Comparison of ENCODE assay signal across 9 cellular contexts in the genomic region with DNA sequence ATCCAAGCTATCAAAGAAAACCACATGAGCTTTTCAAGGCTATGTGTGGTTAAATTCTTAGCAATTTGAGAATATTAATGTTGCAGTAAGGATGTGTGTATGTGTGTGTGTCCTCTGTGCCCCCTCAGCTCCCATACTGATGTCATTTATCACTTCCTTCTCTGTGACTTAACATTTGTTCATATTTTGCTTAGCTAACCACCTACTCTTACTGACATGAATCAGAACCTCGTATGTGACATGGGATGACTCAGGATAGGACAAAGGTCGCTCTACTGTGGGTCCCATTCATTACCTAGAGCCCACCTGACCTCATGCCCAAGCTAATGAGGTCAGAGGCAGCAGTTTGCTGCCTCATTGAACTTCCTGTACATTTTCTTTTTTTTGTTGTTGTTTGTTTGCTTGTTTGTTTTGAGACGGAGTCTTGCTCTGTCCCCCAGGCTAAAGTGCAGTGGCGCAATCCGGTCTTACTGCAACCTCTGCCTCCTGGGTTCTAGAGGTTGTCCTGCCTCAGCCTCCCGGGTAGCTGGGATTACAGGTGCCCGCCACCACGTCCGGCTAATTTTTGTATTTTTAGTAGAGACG. TPM values are rescaled to one million over a fixed set of nuclear protein-coding genes. Genes with fewer than 3 reads are reported as not detected.
DNase-seq lines count a peak whose midpoint lies in the region; ATAC-seq and TF ChIP-seq lines count a peak whose summit lies in the region.
"Had no signal": no experiment of that assay in that cellular context is flagged by ENCODE, and none has a peak within 500 bp of the region (broad histone marks: within the 10 kb centered on the region; RNA-seq: fewer than 3 reads in every experiment).

No MANE protein-coding gene starts in this region.

- no peak for TF ChIP-seq RAD21 in IMR-90 (IDR thresholded peaks at IDR 0.05; ENCODE audit: low read length)

- no peak overlapping the region for H3K27ac Mint-ChIP-seq in activated CD4-positive, alpha-beta T cell treated with anti-CD3 and anti-CD28 coated beads for 36 hours
- no peak overlapping the region for H3K27ac Mint-ChIP-seq in stimulated activated effector memory CD8-positive, alpha-beta T cell treated with anti-CD3 and anti-CD28 coated beads, Interleukin-12 subunit alpha, Interleukin-12 subunit beta, amount 100 ng/mL, for 72 hours

- H3K27ac ChIP-seq in IMR-90 (ENCODE audit: insufficient read depth, low read length), result no peak overlapping the region

- peaks cover 19% of the 10 kb centered on the region for H3K27me3 Mint-ChIP-seq in activated CD4-positive, alpha-beta T cell treated with anti-CD3 and anti-CD28 coated beads for 36 hours

- H3K4me3 ChIP-seq in IMR-90 (ENCODE audit: insufficient read depth, low read depth, low read length), result no peak overlapping the region

- H3K9me3 ChIP-seq in IMR-90 (ENCODE audit: control insufficient read depth, insufficient read depth, low read length), result no peaks in the 10 kb centered on the region

- H3K36me3 ChIP-seq in IMR-90 (ENCODE audit: control insufficient read depth, insufficient read depth, low read length), result no peaks in the 10 kb centered on the region

- CTCF ChIA-PET in activated CD4-positive, alpha-beta T cell treated with anti-CD3 and anti-CD28 coated beads for 36 hours (lab: Charles Lee), result interaction anchor here (0.6 to 4.4 kb wide), 29 partner anchors 9 to 264 kb away, joined by 3 to 29 read pairs (median 4); partner anchors contain the start of gene ACSL3
- CTCF ChIA-PET in IMR-90 (lab: Yijun Ruan, JAX), result interaction anchor here (0.6 to 2.9 kb wide), 10 partner anchors 14 to 1242 kb away, joined by 3 to 18 read pairs (median 6); partner anchors contain the start of gene ACSL3

- peak overlapping the region; percentile 40; the same call in 1 of the 2 replicates for H3K14ac ChIP-seq in IMR-90 (replicated peaks; ENCODE audit: low read depth, low read length)

- H2BK120ac ChIP-seq in IMR-90 (ENCODE audit: low read depth, low read length), result peak overlapping the region; percentile 33; the same call in 1 of the 2 replicates

- H3K79me1 ChIP-seq in IMR-90 (ENCODE audit: low read depth in 1 of 2, low read length in 2 of 2), result no peaks in the 10 kb centered on the region

- peak overlapping the region; percentile 58; the same call in 1 of the 2 replicates for H4K5ac ChIP-seq in IMR-90 (ENCODE audit: low read depth, low read length)

- TF ChIP-seq CTCF in IMR-90 (conservative IDR thresholded peaks at IDR 0.05; ENCODE audit: low read depth, low read length), result no peak

- peaks cover 11% of the 10 kb centered on the region for H3K4me1 ChIP-seq in IMR-90 (ENCODE audit: control insufficient read depth, insufficient read depth, low read length)

- H3K9me1 ChIP-seq in IMR-90 (ENCODE audit: insufficient read depth, low read length), result peaks cover 6% of the 10 kb centered on the region; the same call in 1 of the 2 replicates

- no peaks in the 10 kb centered on the region for H3K9me3 Mint-ChIP-seq in activated CD4-positive, alpha-beta T cell treated with anti-CD3 and anti-CD28 coated beads for 36 hours (ENCODE audit: low read depth)
- no peaks in the 10 kb centered on the region for H3K9me3 Mint-ChIP-seq in stimulated activated effector memory CD8-positive, alpha-beta T cell treated with anti-CD3 and anti-CD28 coated beads, Interleukin-12 subunit alpha, Interleukin-12 subunit beta, amount 100 ng/mL, for 72 hours
- H3K9me3 Mint-ChIP-seq: naive thymus-derived CD8-positive, alpha-beta T cell had no signal

- POLR2A ChIA-PET in activated CD4-positive, alpha-beta T cell treated with anti-CD3 and anti-CD28 coated beads for 36 hours (lab: Charles Lee), result interaction anchor here (0.6 to 1.2 kb wide), 3 partner anchors 51 to 1143 kb away, joined by 3 to 5 read pairs (median 3); no protein-coding TSS in a partner anchor
- POLR2A ChIA-PET in IMR-90 (lab: Charles Lee; ENCODE audit: unreplicated experiment), result no interaction called here

- no peak for TF ChIP-seq POLR2A in IMR-90 (IDR thresholded peaks at IDR 0.05; ENCODE audit: low read depth, low read length)

- no peak overlapping the region for H3K9ac ChIP-seq in IMR-90 (ENCODE audit: low read depth, low read length)

- 0 out of 4 replicates have a peak overlapping the region, but pooled peaks of 1 of the 2 experiments have one; percentile 27 for H4K8ac ChIP-seq in IMR-90 (ENCODE audit: low read depth in 2 of 2, low read length in 2 of 2)

- ATAC-seq in activated CD4-positive, alpha-beta T cell treated with anti-CD3 and anti-CD28 coated beads for 36 hours, result peak; percentile 90
- ATAC-seq in IMR-90 (ENCODE audit: low read depth) (no peak), HG03439 (IDR thresholded peaks at IDR 0.05; ENCODE audit: unreplicated experiment) (no peak)
- peak; percentile 97 for ATAC-seq in stimulated activated effector memory CD8-positive, alpha-beta T cell treated with anti-CD3 and anti-CD28 coated beads, Interleukin-12 subunit alpha, Interleukin-12 subunit beta, amount 100 ng/mL, for 72 hours

- H2BK20ac ChIP-seq in IMR-90 (ENCODE audit: low read depth, low read length), result no peak overlapping the region; the same call in 1 of the 2 replicates

- H3K4me1 Mint-ChIP-seq in activated CD4-positive, alpha-beta T cell treated with anti-CD3 and anti-CD28 coated beads for 36 hours, result peaks cover 12% of the 10 kb centered on the region
- peaks cover 14% of the 10 kb centered on the region for H3K4me1 Mint-ChIP-seq in stimulated activated effector memory CD8-positive, alpha-beta T cell treated with anti-CD3 and anti-CD28 coated beads, Interleukin-12 subunit alpha, Interleukin-12 subunit beta, amount 100 ng/mL, for 72 hours

- H3K36me3 Mint-ChIP-seq in activated CD4-positive, alpha-beta T cell treated with anti-CD3 and anti-CD28 coated beads for 36 hours (ENCODE audit: low read depth), result no peaks in the 10 kb centered on the region
- no peaks in the 10 kb centered on the region for H3K36me3 Mint-ChIP-seq in stimulated activated effector memory CD8-positive, alpha-beta T cell treated with anti-CD3 and anti-CD28 coated beads, Interleukin-12 subunit alpha, Interleukin-12 subunit beta, amount 100 ng/mL, for 72 hours
- H3K36me3 Mint-ChIP-seq: naive thymus-derived CD8-positive, alpha-beta T cell had no signal

- H2AK5ac ChIP-seq in IMR-90 (ENCODE audit: low read depth, low read length), result peak overlapping the region; percentile 61

- WGBS in IMR-90 (ENCODE audit: extremely low coverage in 2 of 2, insufficient read length in 1 of 2), 2 experiments, result 70% methylated on average over 2 of the region's 10 CpGs; no CpG with 5 or more reads in 1 of the 2 experiments

- no peak overlapping the region for H2AK9ac ChIP-seq in IMR-90 (replicated peaks; ENCODE audit: low read depth, low read length, poor library complexity)

- peak overlapping the region; percentile 32; the same call in 1 of the 2 replicates for H3K4ac ChIP-seq in IMR-90 (ENCODE audit: low read depth, low read length)

- no peak overlapping the region for H4K91ac ChIP-seq in IMR-90 (ENCODE audit: insufficient read depth, low read depth, low read length)

- H4K20me1 ChIP-seq in IMR-90 (ENCODE audit: insufficient read depth, low read length), result no peaks in the 10 kb centered on the region

- in situ Hi-C loops in IMR-90 (cut with MboI; ENCODE audit: low sequenced_read_pairs) (loop anchor here (5.0 kb wide), 1 partner anchor 155 kb away; the partner anchor contains the start of gene ACSL3), KBM-7 (cut with MboI; ENCODE audit: low pct_unique_long_range_greater_than_20kb, low sequenced_read_pairs) (no loop called here)

- no peaks in the 10 kb centered on the region for H3K27me3 ChIP-seq in IMR-90 (ENCODE audit: control insufficient read depth, insufficient read depth, low read length)

- dilution Hi-C loops in IMR-90 (cut with HindIII; ENCODE audit: low sequenced_read_pairs, unreplicated experiment), result no loop called here

- H2AFZ ChIP-seq in IMR-90 (replicated peaks; ENCODE audit: low read length, poor library complexity), result peak overlapping the region; percentile 19

- DNase-seq in activated CD4-positive, alpha-beta T cell treated with anti-CD3 and anti-CD28 coated beads for 36 hours, result peak; percentile 56
- DNase-seq in activated CD4-positive, alpha-beta T cell treated with anti-CD3 and anti-CD28 coated beads for 1 hour, result no peak
- peak; percentile 87 for DNase-seq in IMR-90
- DNase-seq in dermis blood vessel endothelial cell, result peak; percentile 39
- no peak for DNase-seq in stimulated activated effector memory CD8-positive, alpha-beta T cell treated with anti-CD3 and anti-CD28 coated beads, Interleukin-12 subunit alpha, Interleukin-12 subunit beta, amount 100 ng/mL, for 72 hours (ENCODE audit: low spot score in 2 of 2)
- no peak for DNase-seq in KBM-7
- DNase-seq in cerebellar cortex (ENCODE audit: low spot score), result no peak

- no peak overlapping the region for H3K4me3 Mint-ChIP-seq in activated CD4-positive, alpha-beta T cell treated with anti-CD3 and anti-CD28 coated beads for 36 hours
- H3K4me3 Mint-ChIP-seq in stimulated activated effector memory CD8-positive, alpha-beta T cell treated with anti-CD3 and anti-CD28 coated beads, Interleukin-12 subunit alpha, Interleukin-12 subunit beta, amount 100 ng/mL, for 72 hours, result no peak overlapping the region
- H3K4me3 Mint-ChIP-seq: naive thymus-derived CD8-positive, alpha-beta T cell had no signal

- 0 out of 3 replicates have a peak overlapping the region, but pooled peaks have one; percentile 29 for H2BK15ac ChIP-seq in IMR-90 (ENCODE audit: low read depth, low read length)

- H3K4me2 ChIP-seq in IMR-90 (ENCODE audit: low read depth, low read length), result no peak overlapping the region

- BruUV-seq in IMR-90 (replicated peaks; lab: Mats Ljungman, UMichigan), result no TSS peak

- H2BK5ac ChIP-seq in IMR-90 (ENCODE audit: low read depth, low read length, poor library complexity, severe bottlenecking), result peak overlapping the region; percentile 33

- no peak overlapping the region for H3K56ac ChIP-seq in IMR-90 (ENCODE audit: extremely low read depth, insufficient read depth, low read length)

- intact Hi-C loops in activated CD4-positive, alpha-beta T cell treated with anti-CD3 and anti-CD28 coated beads for 36 hours (cut with DNase I, micrococcal nuclease), result loop anchor here (1.0 to 5.0 kb wide), 5 partner anchors 80 to 232 kb away; partner anchors contain the start of gene ACSL3 (in 1 of the 2)
- intact Hi-C loops in IMR-90 (cut with micrococcal nuclease), result loop anchor here (1.0 to 5.0 kb wide), 5 partner anchors 90 to 250 kb away; no protein-coding TSS in a partner anchor

- peak overlapping the region; percentile 2; the same call in 1 of the 2 replicates for H3K23ac ChIP-seq in IMR-90 (ENCODE audit: low read depth, low read length)

- peak overlapping the region; percentile 54; the same call in 1 of the 2 replicates for H3K18ac ChIP-seq in IMR-90 (ENCODE audit: low read depth, low read length)

RNA-seq across cellular contexts. Expression of gene MOGAT1, which starts 36.3 kb away (rescaled TPM):
- not detected for total RNA-seq in activated CD4-positive, alpha-beta T cell treated with anti-CD3 and anti-CD28 coated beads for 36 hours
- total RNA-seq in IMR-90 (2012; rRNA removed) (not detected in 2 replicates), dermis blood vessel endothelial cell (not detected in 2 replicates)
- polyA plus RNA-seq in IMR-90 (2012; rRNA removed), result not detected in 2 replicates
- not detected in 2 replicates for polyA plus RNA-seq in IMR-90 (2012; cell fraction: cytosol; rRNA removed)
- not detected in 2 replicates for polyA plus RNA-seq in IMR-90 (2012; cell fraction: nucleus; rRNA removed; ENCODE audit: low replicate concordance)
- total RNA-seq: naive thymus-derived CD8-positive, alpha-beta T cell had no signal
- polyA plus RNA-seq: naive thymus-derived CD8-positive, alpha-beta T cell had no signal

RNA-seq across cellular contexts. Expression of gene FARSB, which starts 51.9 kb away (rescaled TPM):
- 10 to 100 TPM; 56.3 to 58.5 TPM for total RNA-seq in activated CD4-positive, alpha-beta T cell treated with anti-CD3 and anti-CD28 coated beads for 36 hours
- 21.1 and 27.2 TPM in 2 replicates for total RNA-seq in IMR-90 (2012; rRNA removed)
- polyA plus RNA-seq in IMR-90 (2012; rRNA removed), result 26.9 and 32.5 TPM in 2 replicates
- polyA plus RNA-seq in IMR-90 (2012; cell fraction: cytosol; rRNA removed), result 5.0 and 8.7 TPM in 2 replicates
- 2.2 and 15.2 TPM in 2 replicates for polyA plus RNA-seq in IMR-90 (2012; cell fraction: nucleus; rRNA removed; ENCODE audit: low replicate concordance)
- total RNA-seq in dermis blood vessel endothelial cell, result 5.4 and 14.1 TPM in 2 replicates

Comparison
In these comparisons a context has a peak if more than half of its experiments do, and no peak if none do; other contexts are left out.
1. DNase-seq: peak in activated CD4-positive, alpha-beta T cell treated with anti-CD3 and anti-CD28 coated beads for 36 hours (single experiment), IMR-90 (single experiment) and dermis blood vessel endothelial cell (single experiment); none in activated CD4-positive, alpha-beta T cell treated with anti-CD3 and anti-CD28 coated beads for 1 hour (single experiment), stimulated activated effector memory CD8-positive, alpha-beta T cell treated with anti-CD3 and anti-CD28 coated beads, Interleukin-12 subunit alpha, Interleukin-12 subunit beta, amount 100 ng/mL, for 72 hours (0 of 2), KBM-7 (single experiment) and cerebellar cortex (single experiment).
2. ATAC-seq: peak in activated CD4-positive, alpha-beta T cell treated with anti-CD3 and anti-CD28 coated beads for 36 hours (single experiment) and stimulated activated effector memory CD8-positive, alpha-beta T cell treated with anti-CD3 and anti-CD28 coated beads, Interleukin-12 subunit alpha, Interleukin-12 subunit beta, amount 100 ng/mL, for 72 hours (single experiment); none in IMR-90 (single experiment) and HG03439 (single experiment).